Comparison of ENCODE assay signal across 8 cellular contexts in genomic region chr17:55527520-55528118, GRCh38. TPM values are rescaled to one million over a fixed set of nuclear protein-coding genes. Genes with fewer than 3 reads are reported as not detected.
DNase-seq lines count a peak whose midpoint lies in the region; ATAC-seq and TF ChIP-seq lines count a peak whose summit lies in the region.

No MANE protein-coding gene starts in this region.

- no peak overlapping the region for H2AFZ ChIP-seq in PC-3 (ENCODE audit: low read length)

- H3K27ac Mint-ChIP-seq in HFFc6 (no peak overlapping the region), neural crest cell (ENCODE audit: unreplicated experiment) (no peak overlapping the region)

- CTCF ChIA-PET in PC-3 (lab: Charles Lee), result interaction anchor here (0.6 to 1.4 kb wide), 2 partner anchors 68 to 74 kb away, joined by 6 to 10 read pairs; no protein-coding TSS in a partner anchor

- no peaks in the 10 kb centered on the region for H3K79me2 ChIP-seq in PC-3 (ENCODE audit: low read length)

- peaks cover 3% of the 10 kb centered on the region; the same call in 1 of the 2 replicates for H3K4me1 Mint-ChIP-seq in HFFc6 (ENCODE audit: low read depth)
- peaks cover 5% of the 10 kb centered on the region for H3K4me1 Mint-ChIP-seq in neural crest cell

- H3K36me3 ChIP-seq in PC-3 (ENCODE audit: low read depth, low read length), result no peaks in the 10 kb centered on the region
- no peaks in the 10 kb centered on the region for H3K36me3 ChIP-seq in esophagus squamous epithelium

- ATAC-seq in PC-3 (peak; percentile 75), HG03095 (IDR thresholded peaks at IDR 0.05; ENCODE audit: unreplicated experiment) (no peak), HG02884 (IDR thresholded peaks at IDR 0.05; ENCODE audit: unreplicated experiment) (no peak), esophagus mucosa (no peak)

- peak; percentile 59 for DNase-seq in Caki2 (ENCODE audit: low read depth)
- DNase-seq in HFFc6, result peak; percentile 58
- DNase-seq in PC-3, result peak; percentile 70
- DNase-seq in esophagus squamous epithelium (lab: John Stamatoyannopoulos, UW), result no peak
- peak; percentile 25 for DNase-seq in neural crest cell (ENCODE audit: low read depth, low spot score)

- peak; percentile 79 for TF ChIP-seq CTCF in HFFc6 (IDR thresholded peaks at IDR 0.05)
- TF ChIP-seq CTCF in PC-3 (conservative IDR thresholded peaks at IDR 0.05; ENCODE audit: low read depth, low read length), result peak; percentile 88
- TF ChIP-seq CTCF in esophagus squamous epithelium (IDR thresholded peaks at IDR 0.05), result peak in 4 of 6 experiments; percentile 42 to 53 (median 50)
- TF ChIP-seq CTCF in neural crest cell (conservative IDR thresholded peaks at IDR 0.05), result peak; percentile 73

- no peak for TF ChIP-seq POLR2A in esophagus squamous epithelium (IDR thresholded peaks at IDR 0.05)

- no peaks in the 10 kb centered on the region for H3K36me3 Mint-ChIP-seq in HFFc6 (ENCODE audit: low read depth)
- no peaks in the 10 kb centered on the region for H3K36me3 Mint-ChIP-seq in neural crest cell (ENCODE audit: low read depth)

- no peaks in the 10 kb centered on the region for H3F3A ChIP-seq in PC-3 (ENCODE audit: low read length, unreplicated experiment)

- no peaks in the 10 kb centered on the region for H3K9me2 ChIP-seq in PC-3 (replicated peaks; ENCODE audit: low read length)

- peaks cover 7% of the 10 kb centered on the region for H3K27me3 Mint-ChIP-seq in HFFc6 (ENCODE audit: insufficient read depth)
- peaks cover 19% of the 10 kb centered on the region for H3K27me3 Mint-ChIP-seq in neural crest cell (ENCODE audit: low read depth)

- H3K9ac ChIP-seq in PC-3 (ENCODE audit: low read length), result no peak overlapping the region

- H3K27ac ChIP-seq in PC-3 (ENCODE audit: low read length) (no peak overlapping the region), esophagus squamous epithelium (no peak overlapping the region)

- H3K4me2 ChIP-seq in PC-3 (ENCODE audit: low read length), result no peak overlapping the region

- in situ Hi-C loops in Caki2 (cut with HindIII; ENCODE audit: low pct_unique_long_range_greater_than_20kb, low sequenced_read_pairs), result no loop called here

- intact Hi-C loops in PC-3 (cut with micrococcal nuclease), result loop anchor here (1.0 kb wide), 2 partner anchors 58 to 298 kb away; no protein-coding TSS in a partner anchor
- intact Hi-C loops in esophagus squamous epithelium (cut with DNase I), result loop anchor here (5.0 kb wide), 3 partner anchors 75 to 245 kb away; no protein-coding TSS in a partner anchor

- BruUV-seq in PC-3 (replicated peaks; lab: Mats Ljungman, UMichigan), result no TSS peak

- 60 to 67% methylated on average over 5 of the region's 5 CpGs for WGBS in esophagus squamous epithelium, 2 donors

- H3K9me3 Mint-ChIP-seq in HFFc6, result no peaks in the 10 kb centered on the region
- no peaks in the 10 kb centered on the region for H3K9me3 Mint-ChIP-seq in neural crest cell

- no peaks in the 10 kb centered on the region for H3K4me1 ChIP-seq in PC-3 (ENCODE audit: insufficient read depth, low read length)
- H3K4me1 ChIP-seq in esophagus squamous epithelium, result no peaks in the 10 kb centered on the region

- peaks cover 12% of the 10 kb centered on the region; the same call in 1 of the 2 replicates for H3K27me3 ChIP-seq in PC-3 (ENCODE audit: low read length)
- no peaks in the 10 kb centered on the region for H3K27me3 ChIP-seq in esophagus squamous epithelium

- no peaks in the 10 kb centered on the region for H4K20me1 ChIP-seq in PC-3 (ENCODE audit: low read length)

- H3K9me3 ChIP-seq in PC-3 (ENCODE audit: low read length) (no peaks in the 10 kb centered on the region), esophagus squamous epithelium (no peaks in the 10 kb centered on the region)

- POLR2A ChIA-PET in PC-3 (lab: Charles Lee; ENCODE audit: unreplicated experiment), result no interaction called here

- H3K4me3 ChIP-seq in PC-3 (ENCODE audit: low read length) (no peak overlapping the region), esophagus squamous epithelium (no peak overlapping the region)

- H3K4me3 Mint-ChIP-seq in HFFc6 (no peak overlapping the region), neural crest cell (no peak overlapping the region)

RNA-seq across cellular contexts. Expression of gene SMIM36, which starts 16.4 kb away (rescaled TPM):
- not detected in 2 replicates for total RNA-seq in Caki2 (2014; rRNA removed; shearing (Covaris generic); ENCODE audit: low replicate concordance)
- total RNA-seq in HFFc6 (2021; fragmentation: NEBNext Ultra II Directional; extraction: Animal tissue kit (Norgen Biotek cat#: 25700)), result not detected
- total RNA-seq in PC-3 (2014; rRNA removed) (not detected in 2 replicates), esophagus squamous epithelium (not detected), neural crest cell (not detected in 2 replicates), esophagus mucosa (not detected)
